11 cellular contexts compared by ENCODE assay signal in genomic region chr19:42154471-42155323, GRCh38. TPM values are rescaled to one million over a fixed set of nuclear protein-coding genes. Genes with fewer than 3 reads are reported as not detected.
DNase-seq lines count a peak whose midpoint lies in the region; ATAC-seq, FAIRE-seq and TF ChIP-seq lines count a peak whose summit lies in the region.
"Had no signal": no experiment of that assay in that cellular context is flagged by ENCODE, and none has a peak within 500 bp of the region (broad histone marks: within the 10 kb centered on the region; RNA-seq: fewer than 3 reads in every experiment).

No MANE protein-coding gene starts in this region.

- BruUV-seq in OCI-LY7 (replicated peaks; lab: Mats Ljungman, UMichigan): no TSS peak

- H3K27me3 Mint-ChIP-seq in CD8-positive, alpha-beta memory T cell: peaks cover 0 to 5% of the 10 kb centered on the region in 2 donors
- H3K27me3 Mint-ChIP-seq in immature natural killer cell (ENCODE audit: low read depth in 3 of 3): peaks cover 9 to 15% (median 12%) of the 10 kb centered on the region in 3 donors

- H3K9me2 ChIP-seq in OCI-LY7 (ENCODE audit: insufficient read depth, low read length): no peaks in the 10 kb centered on the region

- H3K4me3 Mint-ChIP-seq in CD8-positive, alpha-beta memory T cell: peak overlapping the region in 2 of 7 donors; percentile 2 to 34
- peak overlapping the region in 4 of 5 donors; percentile 26 to 78 (median 55) for H3K4me3 Mint-ChIP-seq in immature natural killer cell

- no peak for DNase-seq in CD8-positive, alpha-beta memory T cell
- no peak for DNase-seq in GM12891 (ENCODE audit: insufficient read length, low spot score)
- peak; percentile 62 for DNase-seq in OCI-LY7 (ENCODE audit: low spot score)
- DNase-seq in immature natural killer cell: no peak
- no peak for DNase-seq in NCI-H524 treated with DMSO at 0.1 percent for 48 hours (lab: John Stamatoyannopoulos, UW)
- DNase-seq: GOT3, head of caudate nucleus, OCI-M1 had no signal

- H3K79me2 ChIP-seq in OCI-LY7 (ENCODE audit: insufficient read depth, low read depth, low read length): no peaks in the 10 kb centered on the region

- H3K4me1 ChIP-seq in CD8-positive, alpha-beta memory T cell (ENCODE audit: insufficient read depth, low read length): no peaks in the 10 kb centered on the region
- peaks cover 16% of the 10 kb centered on the region for H3K4me1 ChIP-seq in OCI-LY7 (ENCODE audit: insufficient read depth, low read length, poor library complexity, severe bottlenecking)
- H3K4me1 ChIP-seq: upper lobe of left lung had no signal

- peaks cover 0 to 12% (median 5%) of the 10 kb centered on the region in 3 donors for H3K36me3 Mint-ChIP-seq in CD8-positive, alpha-beta memory T cell
- H3K36me3 Mint-ChIP-seq in immature natural killer cell: peaks cover 8 to 24% (median 17%) of the 10 kb centered on the region in 3 donors

- H2AFZ ChIP-seq in OCI-LY7 (ENCODE audit: low read length): 0 out of 2 replicates have a peak overlapping the region, but pooled peaks have one; percentile 33

- ATAC-seq in HG03457 (IDR thresholded peaks at IDR 0.05; ENCODE audit: unreplicated experiment): no peak
- ATAC-seq in HG03439 (IDR thresholded peaks at IDR 0.05; ENCODE audit: unreplicated experiment): no peak

- H3K4me2 ChIP-seq in OCI-LY7 (ENCODE audit: low read length): peak overlapping the region; percentile 51

- peak overlapping the region in 7 of 8 donors; percentile 7 to 79 (median 43) for H3K27ac Mint-ChIP-seq in CD8-positive, alpha-beta memory T cell
- peak overlapping the region in 5 of 6 donors; percentile 5 to 76 (median 55) for H3K27ac Mint-ChIP-seq in immature natural killer cell

- H3K4me1 Mint-ChIP-seq in CD8-positive, alpha-beta memory T cell: peaks cover 19 to 20% (median 20%) of the 10 kb centered on the region in 3 donors
- peaks cover 39 to 45% of the 10 kb centered on the region in 2 donors for H3K4me1 Mint-ChIP-seq in immature natural killer cell

- peaks cover 5% of the 10 kb centered on the region for H3K27me3 ChIP-seq in CD8-positive, alpha-beta memory T cell (ENCODE audit: insufficient read depth, low read length, poor library complexity, severe bottlenecking)

- no peak overlapping the region for H3K4me3 ChIP-seq in CD8-positive, alpha-beta memory T cell (ENCODE audit: low read length)
- H3K4me3 ChIP-seq in OCI-LY7 (ENCODE audit: low read depth, low read length, poor library complexity, severe bottlenecking): no peak overlapping the region
- H3K4me3 ChIP-seq: upper lobe of left lung had no signal

- no peaks in the 10 kb centered on the region for H3K9me3 Mint-ChIP-seq in CD8-positive, alpha-beta memory T cell
- H3K9me3 Mint-ChIP-seq in immature natural killer cell: peaks cover 0 to 2% (median 0%) of the 10 kb centered on the region in 6 donors

- no peak for TF ChIP-seq CTCF in OCI-LY7 (conservative IDR thresholded peaks at IDR 0.05; ENCODE audit: low read length)

- FAIRE-seq in GM12891 (lab: Jason Lieb, UNC): no peak

- POLR2A ChIA-PET in CD8-positive, alpha-beta memory T cell (lab: Charles Lee): no interaction called here
- POLR2A ChIA-PET in OCI-LY7 (lab: Charles Lee): interaction anchor here (0.6 kb wide), 1 partner anchor 9 kb away, joined by 4 read pairs; no protein-coding TSS in a partner anchor

- H3K27ac ChIP-seq in CD8-positive, alpha-beta memory T cell (ENCODE audit: low read depth, low read length): no peak overlapping the region
- peak overlapping the region; percentile 21 for H3K27ac ChIP-seq in OCI-LY7 (ENCODE audit: low read depth, low read length, poor library complexity, severe bottlenecking)
- H3K27ac ChIP-seq: upper lobe of left lung had no signal

- no peaks in the 10 kb centered on the region for H3K9me3 ChIP-seq in CD8-positive, alpha-beta memory T cell (ENCODE audit: low read length)
- H3K9me3 ChIP-seq in OCI-LY7 (ENCODE audit: low read length): no peaks in the 10 kb centered on the region
- H3K9me3 ChIP-seq: upper lobe of left lung had no signal

- CTCF ChIA-PET in CD8-positive, alpha-beta memory T cell (lab: Charles Lee): no interaction called here
- CTCF ChIA-PET in OCI-LY7 (lab: Charles Lee; ENCODE audit: unreplicated experiment): no interaction called here

- no peaks in the 10 kb centered on the region for H3K36me3 ChIP-seq in CD8-positive, alpha-beta memory T cell (ENCODE audit: insufficient read depth, low read length)
- no peaks in the 10 kb centered on the region for H3K36me3 ChIP-seq in OCI-LY7 (ENCODE audit: insufficient read depth, low read length)
- H3K36me3 ChIP-seq: upper lobe of left lung had no signal

- intact Hi-C loops in OCI-LY7 (cut with micrococcal nuclease; ENCODE audit: unreplicated experiment): loop anchor here (2.0 kb wide), 1 partner anchor 22 kb away; the partner anchor contains the start of gene POU2F2

- no peaks in the 10 kb centered on the region for H4K20me1 ChIP-seq in OCI-LY7 (ENCODE audit: insufficient read depth, low read length)

- no peak for TF ChIP-seq POLR2A in GM12891 (IDR thresholded peaks at IDR 0.05; ENCODE audit: low read depth, low read length)

TF ChIP-seq in GM12891, 5 proteins besides CTCF, POLR2A, EP300 and RAD21:
- TF ChIP-seq SPI1 (IDR thresholded peaks at IDR 0.05; ENCODE audit: low read depth, low read length): peak; percentile 28; the same call in 1 of the 2 replicates
- no peak for TF ChIP-seq POLR2AphosphoS5 (IDR thresholded peaks at IDR 0.05; ENCODE audit: low read depth, low read length)

RNA-seq across cellular contexts. Expression of gene POU2F2, which starts 22.5 kb away (rescaled TPM):
- 10 to 100 TPM; 46.7 to 47.9 TPM for total RNA-seq in CD8-positive, alpha-beta memory T cell
- 8.5 TPM for polyA plus RNA-seq in CD8-positive, alpha-beta memory T cell
- 33.8 TPM for polyA plus RNA-seq in GM12891 (2012; ENCODE audit: low read depth, missing spikeins)
- 28.6 and 33.5 TPM in 2 replicates for total RNA-seq in OCI-LY7 (2014; rRNA removed; shearing (Covaris generic))
- 59.5 and 66.5 TPM in 2 replicates for total RNA-seq in OCI-LY7 (2022)
- polyA plus RNA-seq in immature natural killer cell: 10 to 100 TPM in 1 of 3 donors, 1 to 10 TPM in 2; 2.0 to 10.3 (median 2.1) TPM
